6 cellular contexts compared by ENCODE assay signal in the genomic region with DNA sequence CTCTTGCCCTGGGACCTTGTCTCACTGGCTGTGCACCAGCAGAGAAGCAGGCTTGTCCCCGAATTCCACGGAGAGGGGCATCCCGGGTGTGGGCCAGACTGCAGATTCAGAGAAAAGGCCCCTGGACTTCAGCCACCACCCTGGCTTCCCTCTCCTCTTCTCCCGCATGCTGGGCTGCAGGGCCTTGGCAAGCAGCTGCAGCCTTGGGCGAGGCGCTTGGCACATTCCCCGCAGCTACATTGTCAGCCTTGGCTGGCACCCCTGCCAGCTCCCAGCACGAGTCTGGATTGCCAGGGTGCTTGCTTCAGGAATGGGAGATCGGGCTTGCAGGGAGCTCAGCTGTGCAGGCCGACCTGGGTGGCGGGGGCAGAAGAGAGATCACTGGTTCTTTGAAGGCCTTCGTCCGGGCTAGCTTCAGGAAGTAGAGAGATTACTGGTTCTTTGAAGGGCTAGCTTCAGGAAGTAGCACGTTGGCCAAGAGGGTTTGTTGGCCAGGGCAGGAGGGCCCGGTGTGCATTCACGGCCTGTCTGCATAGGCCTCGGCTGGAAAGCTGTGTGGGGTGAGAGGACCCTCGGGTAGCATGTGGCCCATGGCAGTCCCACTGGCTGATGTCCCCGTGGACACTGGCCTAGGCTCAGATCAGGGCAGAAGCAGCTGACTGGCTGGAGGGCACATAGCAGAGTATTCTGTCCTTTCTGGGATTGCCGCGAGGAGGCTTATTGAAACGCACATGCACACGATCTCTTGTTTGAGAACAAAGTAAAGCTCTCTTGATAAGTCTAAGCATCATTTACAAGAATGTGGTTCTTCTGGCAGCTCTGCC. TPM values are rescaled to one million over a fixed set of nuclear protein-coding genes. Genes with fewer than 3 reads are reported as not detected.
DNase-seq lines count a peak whose midpoint lies in the region; ATAC-seq, FAIRE-seq and TF ChIP-seq lines count a peak whose summit lies in the region.

No MANE protein-coding gene starts in this region.

- H3K27ac Mint-ChIP-seq in T-cell = peak overlapping the region; percentile 19 to 79

- no peak overlapping the region for H3K4me3 ChIP-seq in aorta (ENCODE audit: low read length in 2 of 2)

- no peaks in the 10 kb centered on the region for H3K27me3 ChIP-seq in aorta (ENCODE audit: control insufficient read depth in 1 of 2, insufficient read depth in 2 of 2, low read length in 1 of 2)

- peaks cover 13% of the 10 kb centered on the region for H3K36me3 Mint-ChIP-seq in T-cell

- H3K4me1 ChIP-seq in aorta (ENCODE audit: control insufficient read depth in 1 of 2, insufficient read depth in 2 of 2, low read length in 2 of 2) = no peaks in the 10 kb centered on the region

- H3K9me3 Mint-ChIP-seq in T-cell = peaks cover 5 to 6% (median 5%) of the 10 kb centered on the region in 3 donors

- 12 to 37% methylated on average over 23 of the region's 23 CpGs for WGBS in aorta, 2 donors

- no peaks in the 10 kb centered on the region for H3K9me3 ChIP-seq in aorta (ENCODE audit: control insufficient read depth, low read length)

- peaks cover 0 to 4% of the 10 kb centered on the region in 2 donors for H3K27me3 Mint-ChIP-seq in T-cell

- H3K4me1 Mint-ChIP-seq in T-cell = peaks cover 21 to 44% (median 27%) of the 10 kb centered on the region in 3 donors

- peak; percentile 70 for FAIRE-seq in GM12891 (lab: Jason Lieb, UNC)

- peak overlapping the region in 1 of 2 donors; percentile 76 for H3K27ac ChIP-seq in aorta (ENCODE audit: low read depth in 1 of 2, low read length in 2 of 2)

- no peak for TF ChIP-seq POLR2A in GM12891 (IDR thresholded peaks at IDR 0.05; ENCODE audit: low read depth, low read length)

- ATAC-seq in T-cell (replicated peaks in 1 of 4) = no peak
- ATAC-seq in aorta (ENCODE audit: low FRiP score) = peak; percentile 36
- ATAC-seq in HG03159 (IDR thresholded peaks at IDR 0.05; ENCODE audit: unreplicated experiment) = no peak

- no peaks in the 10 kb centered on the region for H3K36me3 ChIP-seq in aorta (ENCODE audit: control insufficient read depth in 1 of 2, insufficient read depth in 2 of 2, low read length in 1 of 2)

- no peak for DNase-seq in GM12891 (ENCODE audit: insufficient read length, low spot score)
- no peak for DNase-seq in T-cell
- peak; percentile 26 for DNase-seq in iris pigment epithelial cell (ENCODE audit: low read depth)
- peak; percentile 76 to 85 for DNase-seq in aorta
- no peak for DNase-seq in cerebellar nuclear complex (lab: John Stamatoyannopoulos, UW)

- CTCF ChIA-PET in T-cell (lab: Charles Lee) = no interaction called here

- peak overlapping the region; percentile 53 to 70 (median 56) for H3K4me3 Mint-ChIP-seq in T-cell

- POLR2A ChIA-PET in T-cell (lab: Charles Lee) = no interaction called here

- intact Hi-C loops in aorta (cut with DNase I) = no loop called here

TF ChIP-seq in GM12891, 5 proteins besides CTCF, POLR2A, EP300 and RAD21:
- no peak for TF ChIP-seq PAX5 (IDR thresholded peaks at IDR 0.05; ENCODE audit: insufficient read depth, low read length, severe bottlenecking)
- no peak for TF ChIP-seq TAF1 (IDR thresholded peaks at IDR 0.05; ENCODE audit: low read depth, low read length)
- TF ChIP-seq POLR2AphosphoS5 (IDR thresholded peaks at IDR 0.05; ENCODE audit: low read depth, low read length) = no peak
- TF ChIP-seq SPI1 (IDR thresholded peaks at IDR 0.05; ENCODE audit: low read depth, low read length) = no peak
- no peak for TF ChIP-seq POU2F2 (IDR thresholded peaks at IDR 0.05; ENCODE audit: low read depth, low read length)

RNA-seq across cellular contexts. Expression of a gene that starts 2.7 kb away (rescaled TPM):
- polyA plus RNA-seq in GM12891 (2012; ENCODE audit: low read depth, missing spikeins) = 2.1 TPM
- total RNA-seq in T-cell (10 to 100 TPM in 1 of 5 donors, 1 to 10 TPM in 4; 6.9 to 10.7 (median 7.9) TPM), aorta (10 to 100 TPM; 11.4 to 15.8 TPM)
- polyA plus RNA-seq in aorta = 1 to 10 TPM; 8.8 to 9.9 TPM

RNA-seq across cellular contexts. Expression of a gene that starts 3.1 kb away (rescaled TPM):
- polyA plus RNA-seq in GM12891 (2012; ENCODE audit: low read depth, missing spikeins) = 105 TPM
- total RNA-seq in T-cell (100 to 1,000 TPM in 4 of 5 donors, 10 to 100 TPM in 1; 90.1 to 124 (median 107) TPM), aorta (100 to 1,000 TPM; 118 to 130 TPM)
- polyA plus RNA-seq in aorta = 100 to 1,000 TPM; 101 to 128 TPM

RNA-seq across cellular contexts. Expression of a gene that starts 36.7 kb away (rescaled TPM):
- polyA plus RNA-seq in GM12891 (2012; ENCODE audit: low read depth, missing spikeins) = 0.03 TPM
- under 1 TPM in 4 of 5 donors, not detected in 1; 0.28 to 0.47 (median 0.43) TPM for total RNA-seq in T-cell
- 10 to 100 TPM; 18.0 to 18.7 TPM for total RNA-seq in aorta
- 10 to 100 TPM in 1 of 2 donors, under 1 TPM in 1; 0.38 to 31.4 TPM for polyA plus RNA-seq in aorta

RNA-seq across cellular contexts. Expression of a gene that starts 39.6 kb away (rescaled TPM):
- polyA plus RNA-seq in GM12891 (2012; ENCODE audit: low read depth, missing spikeins) = 3.0 TPM
- total RNA-seq in T-cell = 1 to 10 TPM in 4 of 5 donors, under 1 TPM in 1; 0.89 to 2.3 (median 1.9) TPM
- 10 to 100 TPM; 16.2 to 26.7 TPM for total RNA-seq in aorta
- 10 to 100 TPM; 13.9 to 14.7 TPM for polyA plus RNA-seq in aorta

RNA-seq across cellular contexts. Expression of a gene that starts 53.5 kb away (rescaled TPM):
- polyA plus RNA-seq in GM12891 (2012; ENCODE audit: low read depth, missing spikeins) = 0.13 TPM
- total RNA-seq in T-cell = not detected
- 1 to 10 TPM; 5.4 to 8.0 TPM for total RNA-seq in aorta
- polyA plus RNA-seq in aorta = 10 to 100 TPM in 1 of 2 donors, 1 to 10 TPM in 1; 1.1 to 11.0 TPM

Comparison
In these comparisons a context has a peak if more than half of its experiments do, and no peak if none do; other contexts are left out.
1. DNase-seq: peak in iris pigment epithelial cell (single experiment) and aorta (2 of 2); none in GM12891 (single experiment), T-cell (0 of 34) and cerebellar nuclear complex (0 of 2).
2. RNA of a gene that starts 36.7 kb away (total RNA-seq): 18.0 to 18.7 TPM in aorta; 0.28 to 0.47 TPM in T-cell; every median in the first group is over 10 times any median in the second.